Comparison of ENCODE assay signal across 1 cellular context in genomic region chr19:1608414-1609391, GRCh38.
TF ChIP-seq lines count a peak whose summit lies in the region.

No MANE protein-coding gene starts in this region.

TF ChIP-seq in IMR-90, 13 proteins besides CTCF, POLR2A, EP300 and RAD21:
- TF ChIP-seq RCOR1 (IDR thresholded peaks at IDR 0.05; ENCODE audit: insufficient replicate concordance, low read length): no peak
- TF ChIP-seq CEBPB (IDR thresholded peaks at IDR 0.05; ENCODE audit: low read depth, low read length): no peak
- TF ChIP-seq MXI1 (IDR thresholded peaks at IDR 0.05; ENCODE audit: borderline replicate concordance, low read depth, low read length): no peak
- TF ChIP-seq MAFK (IDR thresholded peaks at IDR 0.05; ENCODE audit: low read depth, low read length): no peak
- TF ChIP-seq ELK1 (IDR thresholded peaks at IDR 0.05; ENCODE audit: borderline replicate concordance, low read depth, low read length): no peak
- no peak for TF ChIP-seq FOS (IDR thresholded peaks at IDR 0.05; ENCODE audit: low read depth, low read length)
- no peak for TF ChIP-seq SMC3 (IDR thresholded peaks at IDR 0.05; ENCODE audit: low read depth, low read length)
- no peak for TF ChIP-seq BHLHE40 (IDR thresholded peaks at IDR 0.05; ENCODE audit: low read depth, low read length)
